9 cellular contexts compared by ENCODE assay signal in genomic region chr17:82332669-82333278, GRCh38. TPM values are rescaled to one million over a fixed set of nuclear protein-coding genes. Genes with fewer than 3 reads are reported as not detected.
DNase-seq lines count a peak whose midpoint lies in the region; ATAC-seq, FAIRE-seq and TF ChIP-seq lines count a peak whose summit lies in the region.
"Had no signal": no experiment of that assay in that cellular context is flagged by ENCODE, and none has a peak within 500 bp of the region (broad histone marks: within the 10 kb centered on the region; RNA-seq: fewer than 3 reads in every experiment).

No MANE protein-coding gene starts in this region.

- WGBS in smooth muscle cell (ENCODE audit: low lambda C conversion rate): 27% methylated on average over 31 of the region's 32 CpGs

- no peak for TF ChIP-seq CTCF in smooth muscle cell (IDR thresholded peaks at IDR 0.05; ENCODE audit: borderline replicate concordance, insufficient read depth, poor library complexity, severe bottlenecking)
- TF ChIP-seq CTCF in GM13977 (IDR thresholded peaks at IDR 0.05; ENCODE audit: extremely low read depth, insufficient read depth, missing control alignments): no peak

- H3K4me1 ChIP-seq in iPS-20b (ENCODE audit: insufficient read depth, low read length) (0 out of 2 replicates have a peak, but pooled peaks cover 4% of the 10 kb centered on the region), smooth muscle cell (ENCODE audit: low read depth) (peaks cover 9% of the 10 kb centered on the region)

- H3K9ac ChIP-seq in iPS-20b (ENCODE audit: low read depth, low read length) (no peak overlapping the region), smooth muscle cell (ENCODE audit: low read depth) (no peak overlapping the region)

- H3F3A ChIP-seq in smooth muscle cell (ENCODE audit: low read depth): no peaks in the 10 kb centered on the region

- H3K9me3 ChIP-seq in iPS-20b (ENCODE audit: insufficient read depth, low read depth, low read length) (no peaks in the 10 kb centered on the region), smooth muscle cell (replicated peaks; ENCODE audit: low read depth) (no peaks in the 10 kb centered on the region)

- no peaks in the 10 kb centered on the region for H3K79me2 ChIP-seq in smooth muscle cell (ENCODE audit: low read depth)

- H3K4me3 ChIP-seq in iPS-20b (ENCODE audit: low read length) (peak overlapping the region; percentile 58), smooth muscle cell (peak overlapping the region; percentile 58)

- H3K27me3 ChIP-seq in iPS-20b (ENCODE audit: insufficient read depth, low read length): peaks cover 84% of the 10 kb centered on the region
- H3K27me3 ChIP-seq in smooth muscle cell (ENCODE audit: low read depth): peaks cover 32% of the 10 kb centered on the region

- in situ Hi-C loops in GM13977 (cut with MboI; ENCODE audit: low pct_unique_long_range_greater_than_20kb, low sequenced_read_pairs, unreplicated experiment): no loop called here

- H3K36me3 ChIP-seq in iPS-20b (ENCODE audit: insufficient read depth, low read depth, low read length): no peaks in the 10 kb centered on the region
- H3K36me3 ChIP-seq in smooth muscle cell (ENCODE audit: low read depth): no peaks in the 10 kb centered on the region

- H2AFZ ChIP-seq in smooth muscle cell (ENCODE audit: low read depth): no peak overlapping the region

- no peaks in the 10 kb centered on the region for H4K20me1 ChIP-seq in smooth muscle cell (ENCODE audit: low read depth)

- peak overlapping the region; percentile 88 for H3K4me2 ChIP-seq in smooth muscle cell

- DNase-seq in DMS53 treated with DMSO at 0.1 percent for 48 hours (lab: John Stamatoyannopoulos, UW; ENCODE audit: unreplicated experiment) (peak; percentile 57), NCI-H146 treated with DMSO at 0.1 percent for 48 hours (lab: John Stamatoyannopoulos, UW; ENCODE audit: unreplicated experiment) (peak; percentile 32), astrocyte of the hippocampus (ENCODE audit: low read depth, low spot score) (peak; percentile 69), smooth muscle cell (lab: John Stamatoyannopoulos, UW; ENCODE audit: unreplicated experiment) (peak; percentile 11), GM13977 (ENCODE audit: low spot score) (no peak), HTR-8/SVneo (ENCODE audit: insufficient read length, low spot score) (no peak)

- no peak for FAIRE-seq in HTR-8/SVneo (lab: Jason Lieb, UNC)

- H3K27ac ChIP-seq in iPS-20b (ENCODE audit: low read length) (no peak overlapping the region), smooth muscle cell (ENCODE audit: low read depth) (no peak overlapping the region)

- no peak for ATAC-seq in HG03378 (IDR thresholded peaks at IDR 0.05; ENCODE audit: unreplicated experiment)

RNA-seq across cellular contexts. Expression of gene SECTM1, which starts 0.8 kb away (rescaled TPM):
- total RNA-seq in smooth muscle cell: not detected in 2 replicates
- polyA plus RNA-seq in smooth muscle cell: 0.48 and 0.49 TPM in 2 replicates

RNA-seq across cellular contexts. Expression of gene CD7, which starts 15.4 kb away (rescaled TPM):
- total RNA-seq in smooth muscle cell: not detected in 2 replicates
- polyA plus RNA-seq in smooth muscle cell: 0.18 and 0.79 TPM in 2 replicates
- total RNA-seq: HT1080 had no signal

RNA-seq across cellular contexts. Expression of gene TEX19, which starts 26.3 kb away (rescaled TPM):
- not detected in 2 replicates for total RNA-seq in smooth muscle cell
- not detected in 2 replicates for polyA plus RNA-seq in smooth muscle cell

RNA-seq across cellular contexts. Expression of gene UTS2R, which starts 38.8 kb away (rescaled TPM):
- total RNA-seq in smooth muscle cell: not detected in 2 replicates
- polyA plus RNA-seq in smooth muscle cell: 0.30 TPM in 1 of 2 replicates, not detected in the other
- total RNA-seq: HT1080 had no signal

RNA-seq across cellular contexts. Expression of gene CSNK1D, which starts 59.3 kb away (rescaled TPM):
- 51.6 and 75.3 TPM in 2 replicates for total RNA-seq in smooth muscle cell
- polyA plus RNA-seq in smooth muscle cell: 135 and 172 TPM in 2 replicates

Comparison
In these comparisons a context has a peak if more than half of its experiments do, and no peak if none do; other contexts are left out.
1. DNase-seq: peak in DMS53 treated with DMSO at 0.1 percent for 48 hours (single experiment), NCI-H146 treated with DMSO at 0.1 percent for 48 hours (single experiment), astrocyte of the hippocampus (single experiment) and smooth muscle cell (single experiment); none in GM13977 (single experiment) and HTR-8/SVneo (single experiment).